8 cellular contexts compared by ENCODE assay signal in the genomic region with DNA sequence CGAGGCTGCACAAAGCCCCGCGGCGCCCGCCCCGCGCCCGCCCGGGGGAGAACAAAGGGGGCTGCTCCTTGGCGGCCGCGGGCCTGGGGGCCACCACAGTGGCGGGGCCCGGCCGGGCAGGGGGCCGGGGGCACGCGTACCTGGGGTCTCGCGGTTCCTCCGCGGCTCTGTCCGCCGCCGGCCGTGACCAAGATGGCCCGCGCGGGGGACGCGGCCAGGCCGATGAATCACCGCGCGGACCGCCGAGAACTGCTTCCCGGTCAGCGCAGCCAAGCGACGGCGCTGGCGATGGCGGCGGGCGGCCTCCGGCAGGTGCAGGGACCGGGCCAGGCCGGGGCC. TPM values are rescaled to one million over a fixed set of nuclear protein-coding genes. Genes with fewer than 3 reads are reported as not detected.
A peak's percentile ranks its signal among the peaks of the same experiment; 100 is the strongest.
DNase-seq lines count a peak whose midpoint lies in the region; ATAC-seq and TF ChIP-seq lines count a peak whose summit lies in the region.

A gene (minus strand): TSS at position 330 of the 339 bp plus-strand sequence. CDS start 677 bp downstream, outside the sequence.

- peaks cover 18% of the 10 kb centered on the region for H3K36me3 Mint-ChIP-seq in endothelial cell (ENCODE audit: low read depth, unreplicated experiment)
- peaks cover 10% of the 10 kb centered on the region for H3K36me3 Mint-ChIP-seq in natural killer cell treated with Interleukin-12 subunit alpha and Interleukin-12 subunit beta and Interleukin-15 and Interleukin-18, amount 100 ng/mL, for 72 hours

- peak within 1 kb of the TSS; percentile 84 for H3K27ac Mint-ChIP-seq in endothelial cell (ENCODE audit: unreplicated experiment)
- peak within 1 kb of the TSS; percentile 46 to 87 for H3K27ac Mint-ChIP-seq in natural killer cell treated with Interleukin-12 subunit alpha and Interleukin-12 subunit beta and Interleukin-15 and Interleukin-18, amount 100 ng/mL, for 72 hours

- peak within 1 kb of the TSS; percentile 67 for H3K27ac ChIP-seq in Panc1 (ENCODE audit: low read length)

- no peaks in the 10 kb centered on the region for H3K36me3 ChIP-seq in Panc1 (ENCODE audit: control insufficient read depth, insufficient read depth, low read length)

- no peaks in the 10 kb centered on the region for H3K4me1 ChIP-seq in Panc1 (ENCODE audit: control insufficient read depth, insufficient read depth, low read length)

- no peaks in the 10 kb centered on the region for H3K9me3 ChIP-seq in Panc1 (ENCODE audit: control insufficient read depth, insufficient read depth, low read depth, low read length)

- peaks cover 3% of the 10 kb centered on the region for H3K4me1 Mint-ChIP-seq in endothelial cell (ENCODE audit: unreplicated experiment)
- H3K4me1 Mint-ChIP-seq in natural killer cell treated with Interleukin-12 subunit alpha and Interleukin-12 subunit beta and Interleukin-15 and Interleukin-18, amount 100 ng/mL, for 72 hours (ENCODE audit: low read depth in 2 of 2) = peaks cover 30 to 39% of the 10 kb centered on the region in 2 donors

- peak within 1 kb of the TSS; percentile 50 for H3K4me3 ChIP-seq in GM12875 (ENCODE audit: low read depth, low read length)
- peak within 1 kb of the TSS; percentile 62 to 63 for H3K4me3 ChIP-seq in Panc1 (ENCODE audit: low read depth in 2 of 2, low read length in 2 of 2)

- in situ Hi-C loops in Panc1 (cut with HindIII; ENCODE audit: low pct_unique_long_range_greater_than_20kb, low sequenced_read_pairs) (no loop called here), ACHN (cut with HindIII; ENCODE audit: low pct_ligation_motif_present, low pct_unique_long_range_greater_than_20kb, low sequenced_read_pairs) (no loop called here)

- H3K27me3 ChIP-seq in Panc1 (ENCODE audit: control insufficient read depth, insufficient read depth, low read length) = no peaks in the 10 kb centered on the region

- ATAC-seq in Panc1 (no peak), HG02763 (IDR thresholded peaks at IDR 0.05; ENCODE audit: unreplicated experiment) (no peak), HG03457 (IDR thresholded peaks at IDR 0.05; ENCODE audit: unreplicated experiment) (no peak)
- ATAC-seq in natural killer cell treated with Interleukin-12 subunit alpha and Interleukin-12 subunit beta and Interleukin-15 and Interleukin-18, amount 100 ng/mL, for 72 hours = no peak

- H3K4me3 Mint-ChIP-seq in endothelial cell (ENCODE audit: unreplicated experiment) = peak within 1 kb of the TSS; percentile 89
- peak within 1 kb of the TSS; percentile 78 for H3K4me3 Mint-ChIP-seq in natural killer cell treated with Interleukin-12 subunit alpha and Interleukin-12 subunit beta and Interleukin-15 and Interleukin-18, amount 100 ng/mL, for 72 hours

- no TSS peak for BruUV-seq in Panc1 (replicated peaks; lab: Mats Ljungman, UMichigan)

- DNase-seq in Panc1 (ENCODE audit: low read depth, low spot score) (no peak), endothelial cell (ENCODE audit: low spot score) (no peak), ACHN (no peak), SW 1271 (lab: John Stamatoyannopoulos, UW) (no peak)
- no peak for DNase-seq in natural killer cell treated with Interleukin-12 subunit alpha and Interleukin-12 subunit beta and Interleukin-15 and Interleukin-18, amount 100 ng/mL, for 72 hours (ENCODE audit: low spot score)

- TF ChIP-seq CTCF in GM12875 (IDR thresholded peaks at IDR 0.05; ENCODE audit: borderline replicate concordance, insufficient read depth, low read depth, low read length) (no peak), Panc1 (IDR thresholded peaks at IDR 0.05) (no peak), endothelial cell (IDR thresholded peaks at IDR 0.05; ENCODE audit: unreplicated experiment) (no peak)

- CTCF ChIA-PET in Panc1 (lab: Charles Lee) = no interaction called here

- H3K9me3 Mint-ChIP-seq in endothelial cell (ENCODE audit: unreplicated experiment) = peaks cover 5% of the 10 kb centered on the region
- H3K9me3 Mint-ChIP-seq in natural killer cell treated with Interleukin-12 subunit alpha and Interleukin-12 subunit beta and Interleukin-15 and Interleukin-18, amount 100 ng/mL, for 72 hours = peaks cover 3% of the 10 kb centered on the region

- POLR2A ChIA-PET in Panc1 (lab: Charles Lee) = no interaction called here

- intact Hi-C loops in Panc1 (cut with micrococcal nuclease; ENCODE audit: unreplicated experiment) = no loop called here

- H3K27me3 Mint-ChIP-seq in endothelial cell (ENCODE audit: unreplicated experiment) = peaks cover 5% of the 10 kb centered on the region
- no peaks in the 10 kb centered on the region for H3K27me3 Mint-ChIP-seq in natural killer cell treated with Interleukin-12 subunit alpha and Interleukin-12 subunit beta and Interleukin-15 and Interleukin-18, amount 100 ng/mL, for 72 hours

RNA-seq across cellular contexts. Expression of the gene that starts here (rescaled TPM):
- total RNA-seq in Panc1 (2021; ENCODE audit: unreplicated experiment) (19.6 TPM), endothelial cell (ENCODE audit: unreplicated experiment) (18.8 TPM)
- 15.8 TPM for polyA plus RNA-seq in Panc1 (2012; ENCODE audit: insufficient read length)
- 1 to 10 TPM; 7.9 to 9.9 TPM for total RNA-seq in natural killer cell treated with Interleukin-12 subunit alpha and Interleukin-12 subunit beta and Interleukin-15 and Interleukin-18, amount 100 ng/mL, for 72 hours
